ENCODE assay signal across 8 cellular contexts in genomic region chr19:36972594-36972993, GRCh38. TPM values are rescaled to one million over a fixed set of nuclear protein-coding genes. Genes with fewer than 3 reads are reported as not detected.
DNase-seq lines count a peak whose midpoint lies in the region; ATAC-seq, FAIRE-seq and TF ChIP-seq lines count a peak whose summit lies in the region.

No MANE protein-coding gene starts in this region.

- POLR2A ChIA-PET in activated B cell treated with CpG ODN at 0.5 μM for 24 hours (lab: Charles Lee), result interaction anchor here (0.7 to 1.9 kb wide), 2 partner anchors 123 to 534 kb away, joined by 3 to 8 read pairs; partner anchors contain the start of genes ZNF345 and ZNF793

- H3K4me3 Mint-ChIP-seq in activated B cell treated with CpG ODN at 0.5 μM for 24 hours, result peak overlapping the region; percentile 98

- peaks cover 23% of the 10 kb centered on the region for H3K36me3 Mint-ChIP-seq in activated B cell treated with CpG ODN at 0.5 μM for 24 hours (ENCODE audit: low read depth)

- H3K27ac Mint-ChIP-seq in activated B cell treated with CpG ODN at 0.5 μM for 24 hours, result no peak overlapping the region

- WGBS in sigmoid colon, 2 donors, result 35 to 61% methylated on average over 26 of the region's 26 CpGs

- H3K9me3 ChIP-seq in sigmoid colon, result no peaks in the 10 kb centered on the region

- H3K36me3 ChIP-seq in GM06990 (ENCODE audit: control insufficient read depth, insufficient read depth, low read length) (no peaks in the 10 kb centered on the region), sigmoid colon (peaks cover 0 to 4% (median 0%) of the 10 kb centered on the region in 4 donors)

- intact Hi-C loops in activated B cell treated with CpG ODN at 0.5 μM for 24 hours (cut with micrococcal nuclease), result loop anchor here (2.0 to 10.0 kb wide), 5 partner anchors 342 to 800 kb away; partner anchors contain the start of genes ZNF527, ZNF529 and ZNF793
- intact Hi-C loops in sigmoid colon (cut with DNase I), result loop anchor here (2.0 to 5.0 kb wide), 3 partner anchors 55 to 495 kb away; partner anchors contain the start of genes ZNF527, ZNF568, ZNF569 and ZNF570

- peaks cover 10% of the 10 kb centered on the region for H3K4me1 Mint-ChIP-seq in activated B cell treated with CpG ODN at 0.5 μM for 24 hours

- CTCF ChIA-PET in activated B cell treated with CpG ODN at 0.5 μM for 24 hours (lab: Charles Lee), result interaction anchor here (1.1 kb wide), 1 partner anchor 362 kb away, joined by 5 read pairs; a partner anchor contains a TSS

- FAIRE-seq in RCC 7860 (lab: Jason Lieb, UNC), result no peak

- H3K4me3 ChIP-seq in GM06990 (replicated peaks; ENCODE audit: low read depth, low read length) (peak overlapping the region; percentile 62), foreskin fibroblast (ENCODE audit: low read depth in 1 of 2, low read length in 2 of 2) (peak overlapping the region; percentile 66 to 70), sigmoid colon (peak overlapping the region; percentile 56 to 74 (median 64))

- TF ChIP-seq CTCF in GM06990 (IDR thresholded peaks at IDR 0.05; ENCODE audit: insufficient read depth, low read length, poor library complexity, severe bottlenecking), result no peak
- TF ChIP-seq CTCF in activated B cell treated with CpG ODN at 0.5 μM for 24 hours (IDR thresholded peaks at IDR 0.05), result no peak
- TF ChIP-seq CTCF in foreskin fibroblast (IDR thresholded peaks at IDR 0.05; ENCODE audit: low read depth, low read length), result no peak
- TF ChIP-seq CTCF in sigmoid colon (IDR thresholded peaks at IDR 0.05), result no peak

- H3K4me1 ChIP-seq in sigmoid colon, result peaks cover 0 to 16% (median 14%) of the 10 kb centered on the region in 4 donors

- no peak for DNase-seq in GM06990 (ENCODE audit: extremely low read depth, insufficient read length)
- DNase-seq in activated B cell treated with CpG ODN at 0.5 μM for 24 hours, result no peak
- no peak for DNase-seq in foreskin fibroblast
- no peak for DNase-seq in sigmoid colon
- no peak for DNase-seq in RCC 7860 (ENCODE audit: low spot score)
- DNase-seq in stimulated activated naive CD4-positive, alpha-beta T cell treated with Interleukin-2 at 50 U/mL for 16 hours (lab: John Stamatoyannopoulos, UW), result no peak
- DNase-seq in glomerular visceral epithelial cell (ENCODE audit: extremely low spot score), result no peak

- H3K27ac ChIP-seq in sigmoid colon, result peak overlapping the region; percentile 80 to 88 (median 86)

- peaks cover 2% of the 10 kb centered on the region for H3K9me3 Mint-ChIP-seq in activated B cell treated with CpG ODN at 0.5 μM for 24 hours

- no peak for TF ChIP-seq EP300 in sigmoid colon (IDR thresholded peaks at IDR 0.05)

- TF ChIP-seq POLR2A in sigmoid colon (IDR thresholded peaks at IDR 0.05), result no peak

- no peaks in the 10 kb centered on the region for H3K27me3 ChIP-seq in GM06990 (replicated peaks; ENCODE audit: control insufficient read depth, insufficient read depth, low read length)
- no peaks in the 10 kb centered on the region for H3K27me3 ChIP-seq in sigmoid colon

- ATAC-seq in activated B cell treated with CpG ODN at 0.5 μM for 24 hours (ENCODE audit: low read depth) (no peak), GM21619 (IDR thresholded peaks at IDR 0.05; ENCODE audit: unreplicated experiment) (no peak)

- no peaks in the 10 kb centered on the region for H3K27me3 Mint-ChIP-seq in activated B cell treated with CpG ODN at 0.5 μM for 24 hours

RNA-seq across cellular contexts. Expression of gene ZNF568, which starts 56.5 kb away (rescaled TPM):
- total RNA-seq in activated B cell treated with CpG ODN at 0.5 μM for 24 hours, result 12.0 and 13.4 TPM in 2 replicates
- 10 to 100 TPM in 3 of 4 donors, 1 to 10 TPM in 1; 8.7 to 18.9 (median 14.0) TPM for total RNA-seq in sigmoid colon
- polyA plus RNA-seq in sigmoid colon, result 1 to 10 TPM in 1 of 3 donors, under 1 TPM in 2; 0.60 to 3.2 (median 0.69) TPM

RNA-seq across cellular contexts. Expression of gene ZNF829, which starts 56.5 kb away (rescaled TPM):
- total RNA-seq in activated B cell treated with CpG ODN at 0.5 μM for 24 hours, result 7.3 and 7.6 TPM in 2 replicates
- total RNA-seq in sigmoid colon, result 1 to 10 TPM; 3.6 to 6.4 (median 4.8) TPM
- polyA plus RNA-seq in sigmoid colon, result 1 to 10 TPM in 1 of 3 donors, under 1 TPM in 2; under 0.01 to 1.3 (median 0.23) TPM
